24 cellular contexts compared by ENCODE assay signal in the genomic region with DNA sequence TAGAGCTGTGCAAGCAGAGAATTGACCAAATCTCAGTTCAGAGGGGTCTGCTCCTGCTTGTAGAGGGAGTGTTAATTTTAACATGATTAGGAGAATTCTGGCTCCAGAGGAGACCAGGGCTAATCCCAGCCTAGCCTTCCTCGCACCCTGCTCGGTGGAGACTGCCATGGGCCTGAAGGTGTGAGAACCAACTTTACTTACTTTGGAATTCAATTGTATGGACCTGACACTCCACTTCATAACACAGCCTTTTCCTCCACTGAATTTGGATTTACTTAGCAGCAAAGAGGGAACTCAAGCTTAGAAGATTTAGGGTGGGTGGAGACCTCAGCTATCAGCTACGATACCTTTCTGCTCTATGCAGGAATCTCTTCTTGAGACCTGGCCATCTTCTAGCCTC. TPM values are rescaled to one million over a fixed set of nuclear protein-coding genes. Genes with fewer than 3 reads are reported as not detected.
A peak's percentile ranks its signal among the peaks of the same experiment; 100 is the strongest.
DNase-seq lines count a peak whose midpoint lies in the region; ATAC-seq, FAIRE-seq and TF ChIP-seq lines count a peak whose summit lies in the region.
"Had no signal": no experiment of that assay in that cellular context is flagged by ENCODE, and none has a peak within 500 bp of the region (broad histone marks: within the 10 kb centered on the region; RNA-seq: fewer than 3 reads in every experiment).

No MANE protein-coding gene starts in this region.

- peaks cover 17% of the 10 kb centered on the region; the same call in 1 of the 2 replicates for H3K36me3 ChIP-seq in RWPE2 (ENCODE audit: low read depth)
- peaks cover 11 to 12% of the 10 kb centered on the region in 2 experiments for H3K36me3 ChIP-seq in endothelial cell of umbilical vein (ENCODE audit: control insufficient read depth in 2 of 2, extremely low read depth in 1 of 2, insufficient read depth in 2 of 2, low read length in 2 of 2)
- no peaks in the 10 kb centered on the region for H3K36me3 ChIP-seq in thyroid gland
- no peaks in the 10 kb centered on the region for H3K36me3 ChIP-seq in osteoblast (ENCODE audit: insufficient read depth, low read length)
- H3K36me3 ChIP-seq: MG63, neutrophil had no signal

- peaks cover 4% of the 10 kb centered on the region for H3K9me3 Mint-ChIP-seq in nephron progenitor cell
- H3K9me3 Mint-ChIP-seq: activated naive CD8-positive, alpha-beta T cell treated with anti-CD3 and anti-CD28 coated beads, Interleukin-2, amount 10 ng/mL, durations not matched to agents 7 days and 5 days; CD8-positive, alpha-beta T cell; H9 had no signal

- no peaks in the 10 kb centered on the region for H3K9me3 ChIP-seq in RWPE2 (ENCODE audit: severe bottlenecking)
- H3K9me3 ChIP-seq in endothelial cell of umbilical vein (replicated peaks; ENCODE audit: control insufficient read depth, insufficient read depth, low read length), result no peaks in the 10 kb centered on the region
- no peaks in the 10 kb centered on the region for H3K9me3 ChIP-seq in thyroid gland
- H3K9me3 ChIP-seq in osteoblast (ENCODE audit: low read depth, low read length), result no peaks in the 10 kb centered on the region
- H3K9me3 ChIP-seq: MG63, neutrophil had no signal

- DNase-seq in RWPE2 (ENCODE audit: low spot score) (no peak), endothelial cell of umbilical vein (ENCODE audit: low read depth, low spot score) (no peak), nephron progenitor cell (no peak), thyroid gland (no peak), mesenteric fat pad (ENCODE audit: low spot score) (no peak), superior temporal gyrus (ENCODE audit: extremely low spot score) (no peak), NCI-H2107 treated with DMSO at 0.1 percent for 48 hours (lab: John Stamatoyannopoulos, UW; ENCODE audit: unreplicated experiment) (no peak), osteoblast (ENCODE audit: insufficient read length, low spot score, missing footprints) (no peak)
- DNase-seq: activated CD8-positive, alpha-beta memory T cell treated with anti-CD3 and anti-CD28 coated beads, Interleukin-2, amount 50 U/mL, for 48 hours; activated effector memory CD4-positive, alpha-beta T cell treated with Interleukin-2 at 50 U/mL for 16 hours; activated naive CD8-positive, alpha-beta T cell treated with anti-CD3 and anti-CD28 coated beads, Interleukin-2, amount 10 ng/mL, durations not matched to agents 7 days and 5 days; CD8-positive, alpha-beta T cell; DMS153; GDM1; H9; MG63; midbrain; NCI-H1436 treated with DMSO at 0.1 percent for 48 hours; NCI-H2171 treated with DMSO at 0.1 percent for 48 hours; RPMI8226; T-helper 9 cell had no signal

- peaks cover 100% of the 10 kb centered on the region for H3K4me1 Mint-ChIP-seq in nephron progenitor cell

- no peak overlapping the region for H3K4me3 ChIP-seq in RWPE2 (ENCODE audit: severe bottlenecking)
- no peak overlapping the region for H3K4me3 ChIP-seq in endothelial cell of umbilical vein (replicated peaks in 1 of 3; ENCODE audit: insufficient read depth in 1 of 3, low read depth in 1 of 3, low read length in 3 of 3)
- H3K4me3 ChIP-seq in thyroid gland (replicated peaks in 1 of 3), result no peak overlapping the region
- no peak overlapping the region for H3K4me3 ChIP-seq in osteoblast (ENCODE audit: insufficient read depth, low read length)
- H3K4me3 ChIP-seq: MG63 had no signal

- no peak for TF ChIP-seq CTCF in RWPE2 (IDR thresholded peaks at IDR 0.05; ENCODE audit: poor library complexity, severe bottlenecking)
- TF ChIP-seq CTCF in endothelial cell of umbilical vein (IDR thresholded peaks at IDR 0.05; ENCODE audit: extremely low read depth in 1 of 2, insufficient read depth in 1 of 2, low read depth in 1 of 2, low read length in 2 of 2), result no peak
- TF ChIP-seq CTCF in nephron progenitor cell (IDR thresholded peaks at IDR 0.05), result no peak
- TF ChIP-seq CTCF in thyroid gland (IDR thresholded peaks at IDR 0.05), result no peak
- no peak for TF ChIP-seq CTCF in osteoblast (IDR thresholded peaks at IDR 0.05; ENCODE audit: extremely low read depth, low read depth, low read length)

- no peaks in the 10 kb centered on the region for H4K20me1 ChIP-seq in endothelial cell of umbilical vein (replicated peaks; ENCODE audit: control insufficient read depth, extremely low read depth, insufficient read depth, low read length)
- no peaks in the 10 kb centered on the region for H4K20me1 ChIP-seq in osteoblast (ENCODE audit: insufficient read depth, low read length)

- no peak for FAIRE-seq in endothelial cell of umbilical vein (lab: Jason Lieb, UNC)
- FAIRE-seq: GM18507 had no signal

- BruUV-seq in endothelial cell of umbilical vein (replicated peaks; lab: Mats Ljungman, UMichigan), result no TSS peak

- peak overlapping the region; percentile 7 for H3K4me3 Mint-ChIP-seq in nephron progenitor cell
- H3K4me3 Mint-ChIP-seq: activated naive CD8-positive, alpha-beta T cell treated with anti-CD3 and anti-CD28 coated beads, Interleukin-2, amount 10 ng/mL, durations not matched to agents 7 days and 5 days; CD8-positive, alpha-beta T cell; H9; WTC11 had no signal

- H2AFZ ChIP-seq in endothelial cell of umbilical vein (ENCODE audit: low read depth, low read length) (no peak overlapping the region), osteoblast (ENCODE audit: low read length) (no peak overlapping the region)

- H3K27me3 ChIP-seq in RWPE2 (ENCODE audit: insufficient read depth, poor library complexity, severe bottlenecking), result no peaks in the 10 kb centered on the region
- H3K27me3 ChIP-seq in endothelial cell of umbilical vein (ENCODE audit: control insufficient read depth in 2 of 2, insufficient read depth in 2 of 2, low read length in 2 of 2), result no peaks in the 10 kb centered on the region
- H3K27me3 ChIP-seq in thyroid gland, result no peaks in the 10 kb centered on the region
- no peaks in the 10 kb centered on the region for H3K27me3 ChIP-seq in osteoblast (ENCODE audit: insufficient read depth, low read length)

- CTCF ChIA-PET in endothelial cell of umbilical vein (lab: Charles Lee), result interaction anchor here (1.0 to 15.2 kb wide), 6 partner anchors 10 to 234 kb away, joined by 3 to 714 read pairs (median 8); a partner anchor contains a TSS

- no peak for TF ChIP-seq POLR2A in endothelial cell of umbilical vein (IDR thresholded peaks at IDR 0.05; ENCODE audit: low read depth, low read length)
- TF ChIP-seq POLR2A in thyroid gland (IDR thresholded peaks at IDR 0.05), result no peak

- dilution Hi-C loops in endothelial cell of umbilical vein (cut with MboI; ENCODE audit: extremely low pct_ligation_motif_present, low sequenced_read_pairs), result loop anchor here (25.0 kb wide), 1 partner anchor 95 kb away; no protein-coding TSS in a partner anchor

- no peaks in the 10 kb centered on the region for H3K9me1 ChIP-seq in endothelial cell of umbilical vein (replicated peaks; ENCODE audit: control insufficient read depth, extremely low read depth, insufficient read depth, low read length)

- intact Hi-C loops in endothelial cell of umbilical vein (cut with micrococcal nuclease) (loop anchor here (1.0 kb wide), 1 partner anchor 9 kb away; no protein-coding TSS in a partner anchor), thyroid gland (cut with DNase I) (loop anchor here (10.0 kb wide), 1 partner anchor 48 kb away; no protein-coding TSS in a partner anchor)

- H3K27ac ChIP-seq in RWPE2 (ENCODE audit: poor library complexity, severe bottlenecking) (peak overlapping the region; percentile 92), endothelial cell of umbilical vein (ENCODE audit: insufficient read depth, low read depth, low read length) (peak overlapping the region; percentile 13), thyroid gland (peak overlapping the region in 2 of 3 donors; percentile 51 to 80), osteoblast (ENCODE audit: low read depth, low read length) (no peak overlapping the region)
- H3K27ac ChIP-seq: neutrophil had no signal

- H3K9ac ChIP-seq in endothelial cell of umbilical vein (replicated peaks; ENCODE audit: extremely low read depth, insufficient read depth, low read length), result no peak overlapping the region

- POLR2A ChIA-PET in endothelial cell of umbilical vein (lab: Charles Lee), result interaction anchor here (0.8 to 1.8 kb wide), 3 partner anchors 11 to 20 kb away, joined by 3 to 11 read pairs (median 4); no protein-coding TSS in a partner anchor

- ATAC-seq in RWPE2 (ENCODE audit: low read depth), result no peak
- ATAC-seq: CD8-positive, alpha-beta T cell had no signal

- H3K36me3 Mint-ChIP-seq in nephron progenitor cell (ENCODE audit: low read depth), result peaks cover 20% of the 10 kb centered on the region
- H3K36me3 Mint-ChIP-seq: activated naive CD8-positive, alpha-beta T cell treated with anti-CD3 and anti-CD28 coated beads, Interleukin-2, amount 10 ng/mL, durations not matched to agents 7 days and 5 days; CD8-positive, alpha-beta T cell; WTC11 had no signal

- H3K27ac Mint-ChIP-seq in nephron progenitor cell, result peak overlapping the region; percentile 7
- H3K27ac Mint-ChIP-seq: activated naive CD8-positive, alpha-beta T cell treated with anti-CD3 and anti-CD28 coated beads, Interleukin-2, amount 10 ng/mL, durations not matched to agents 7 days and 5 days; CD8-positive, alpha-beta T cell; WTC11 had no signal

- H3K79me2 ChIP-seq in endothelial cell of umbilical vein (ENCODE audit: control insufficient read depth, insufficient read depth, low read length) (peaks cover 100% of the 10 kb centered on the region), osteoblast (ENCODE audit: insufficient read depth, low read length) (peaks cover 11% of the 10 kb centered on the region)

- no peak overlapping the region for H3K4me2 ChIP-seq in endothelial cell of umbilical vein (ENCODE audit: insufficient read depth, low read length)
- no peak overlapping the region for H3K4me2 ChIP-seq in osteoblast (ENCODE audit: insufficient read depth, low read length)

- H3K4me1 ChIP-seq in RWPE2 (ENCODE audit: insufficient read depth, poor library complexity, severe bottlenecking), result peaks cover 48% of the 10 kb centered on the region
- H3K4me1 ChIP-seq in endothelial cell of umbilical vein (ENCODE audit: control insufficient read depth, extremely low read depth, insufficient read depth, low read length), result peaks cover 69% of the 10 kb centered on the region
- peaks cover 84% of the 10 kb centered on the region in 2 donors for H3K4me1 ChIP-seq in thyroid gland
- peaks cover 13% of the 10 kb centered on the region for H3K4me1 ChIP-seq in osteoblast (ENCODE audit: insufficient read depth, low read length)

- 95 to 98% methylated on average over 3 of the region's 3 CpGs for WGBS in thyroid gland, 2 donors

- H3K27me3 Mint-ChIP-seq in nephron progenitor cell (ENCODE audit: low read depth, poor library complexity), result peaks cover 21% of the 10 kb centered on the region

RNA-seq across cellular contexts. Expression of a gene that starts 11.5 kb away (rescaled TPM):
- total RNA-seq in endothelial cell of umbilical vein, result 229 and 302 TPM in 2 replicates
- polyA plus RNA-seq in endothelial cell of umbilical vein, result 42.6 and 43.3 TPM in 2 replicates
- polyA plus RNA-seq in endothelial cell of umbilical vein (2011; cell fraction: cytosol; rRNA removed), result 45.8 and 46.2 TPM in 2 replicates
- polyA plus RNA-seq in endothelial cell of umbilical vein (2011; cell fraction: nucleus; rRNA removed), result 246 and 252 TPM in 2 replicates
- 71.3 and 100 TPM in 2 replicates for polyA plus RNA-seq in endothelial cell of umbilical vein (2012)
- polyA minus RNA-seq in endothelial cell of umbilical vein, result 148 and 179 TPM in 2 replicates
- polyA minus RNA-seq in endothelial cell of umbilical vein (2011; cell fraction: cytosol; rRNA and poly(A)+ RNA removed), result 4.7 TPM
- 206 and 227 TPM in 2 replicates for polyA minus RNA-seq in endothelial cell of umbilical vein (2011; cell fraction: nucleus; rRNA and poly(A)+ RNA removed)
- 10 to 100 TPM; 12.2 to 45.7 (median 21.8) TPM for total RNA-seq in thyroid gland
- 49.0 TPM for total RNA-seq in mesenteric fat pad
- total RNA-seq in osteoblast, result 2.7 and 3.3 TPM in 2 replicates
